12 cellular contexts compared by ENCODE assay signal in genomic region chr2:160229591-160229990, GRCh38. TPM values are rescaled to one million over a fixed set of nuclear protein-coding genes. Genes with fewer than 3 reads are reported as not detected.
DNase-seq lines count a peak whose midpoint lies in the region; TF ChIP-seq lines count a peak whose summit lies in the region.
"Had no signal": no experiment of that assay in that cellular context is flagged by ENCODE, and none has a peak within 500 bp of the region (broad histone marks: within the 10 kb centered on the region; RNA-seq: fewer than 3 reads in every experiment).

No MANE protein-coding gene starts in this region.

- DNase-seq in M059J (ENCODE audit: low read depth) (peak; percentile 78), breast epithelium (ENCODE audit: low spot score in 2 of 2) (no peak), kidney tubule cell (ENCODE audit: low spot score) (peak; percentile 82), type B pancreatic cell (ENCODE audit: extremely low spot score, unreplicated experiment) (no peak), superior temporal gyrus (ENCODE audit: extremely low spot score) (no peak), MG63 (no peak)
- DNase-seq in activated CD8-positive, alpha-beta memory T cell treated with anti-CD3 and anti-CD28 coated beads for 24 hours = no peak
- DNase-seq: naive thymus-derived CD4-positive, alpha-beta T cell; NCI-H1417 treated with DMSO at 0.1 percent for 48 hours; testis had no signal

- H3K4me3 Mint-ChIP-seq in type B pancreatic cell = no peak overlapping the region
- H3K4me3 Mint-ChIP-seq: activated T-helper 1 cell treated with anti-CD3 and anti-CD28 coated beads, Interleukin-12 subunit alpha, Interleukin-12 subunit beta, Interleukin-2, Interleukin-4 antibody, amounts not matched to agents 30 ng/mL and 10 ng/mL and 1 ng/mL, durations not matched to agents 14 hours and 24 hours and 36 hours; naive thymus-derived CD4-positive, alpha-beta T cell had no signal

- H3K4me3 ChIP-seq in breast epithelium = no peak overlapping the region
- no peak overlapping the region for H3K4me3 ChIP-seq in MG63
- H3K4me3 ChIP-seq: skin epidermis, testis had no signal

- H3K27ac Mint-ChIP-seq in type B pancreatic cell = peak overlapping the region; percentile 38
- H3K27ac Mint-ChIP-seq: activated T-helper 1 cell treated with anti-CD3 and anti-CD28 coated beads, Interleukin-12 subunit alpha, Interleukin-12 subunit beta, Interleukin-2, Interleukin-4 antibody, amounts not matched to agents 30 ng/mL and 10 ng/mL and 1 ng/mL, durations not matched to agents 14 hours and 24 hours and 36 hours; naive thymus-derived CD4-positive, alpha-beta T cell had no signal

- no peak for TF ChIP-seq POLR2A in breast epithelium (IDR thresholded peaks at IDR 0.05)

- peaks cover 37% of the 10 kb centered on the region for H3K4me1 Mint-ChIP-seq in type B pancreatic cell (ENCODE audit: unreplicated experiment)

- H3K9me3 Mint-ChIP-seq in type B pancreatic cell = no peaks in the 10 kb centered on the region
- H3K9me3 Mint-ChIP-seq: activated T-helper 1 cell treated with anti-CD3 and anti-CD28 coated beads, Interleukin-12 subunit alpha, Interleukin-12 subunit beta, Interleukin-2, Interleukin-4 antibody, amounts not matched to agents 30 ng/mL and 10 ng/mL and 1 ng/mL, durations not matched to agents 14 hours and 24 hours and 36 hours; naive thymus-derived CD4-positive, alpha-beta T cell had no signal

- H3K36me3 Mint-ChIP-seq in type B pancreatic cell = no peaks in the 10 kb centered on the region
- H3K36me3 Mint-ChIP-seq: naive thymus-derived CD4-positive, alpha-beta T cell had no signal

- intact Hi-C loops in breast epithelium (cut with DNase I; ENCODE audit: low total_unique reads) = no loop called here

- H3K4me1 ChIP-seq in breast epithelium = peaks cover 0 to 36% of the 10 kb centered on the region in 2 donors

- H3K27ac ChIP-seq in breast epithelium = peak overlapping the region; percentile 68 to 90
- H3K27ac ChIP-seq: testis had no signal

- H3K27me3 ChIP-seq in breast epithelium (no peaks in the 10 kb centered on the region), MG63 (no peaks in the 10 kb centered on the region)
- H3K27me3 ChIP-seq: testis had no signal

- TF ChIP-seq CTCF in breast epithelium (IDR thresholded peaks at IDR 0.05) (no peak), type B pancreatic cell (conservative IDR thresholded peaks at IDR 0.05) (no peak)

- no peaks in the 10 kb centered on the region for H3K27me3 Mint-ChIP-seq in type B pancreatic cell

- H3K9me3 ChIP-seq in breast epithelium = no peaks in the 10 kb centered on the region
- H3K9me3 ChIP-seq in MG63 = no peaks in the 10 kb centered on the region
- H3K9me3 ChIP-seq: testis had no signal

- no peaks in the 10 kb centered on the region for H3K36me3 ChIP-seq in breast epithelium
- no peaks in the 10 kb centered on the region for H3K36me3 ChIP-seq in MG63

RNA-seq across cellular contexts. Expression of gene ITGB6, which starts 29.5 kb away (rescaled TPM):
- 0.49 and 1.6 TPM in 2 replicates for total RNA-seq in M059J (2014; rRNA removed; shearing (Covaris generic))
- total RNA-seq in breast epithelium = 10 to 100 TPM in 2 of 3 donors, under 1 TPM in 1; 0.16 to 46.1 (median 16.7) TPM
- total RNA-seq in type B pancreatic cell (ENCODE audit: low replicate concordance) = 3.2 and 7.8 TPM in 2 replicates
- total RNA-seq in MG63 (2014; rRNA removed; shearing (Covaris generic); ENCODE audit: low replicate concordance) = not detected in 2 replicates
- total RNA-seq: activated T-helper 1 cell treated with anti-CD3 and anti-CD28 coated beads, Interleukin-12 subunit alpha, Interleukin-12 subunit beta, Interleukin-2, Interleukin-4 antibody, amounts not matched to agents 30 ng/mL and 10 ng/mL and 1 ng/mL, durations not matched to agents 14 hours and 24 hours and 36 hours; naive thymus-derived CD4-positive, alpha-beta T cell had no signal

Comparison
In these comparisons a context has a peak if more than half of its experiments do, and no peak if none do; other contexts are left out.
1. DNase-seq: peak in M059J (single experiment) and kidney tubule cell (single experiment); none in breast epithelium (0 of 2), type B pancreatic cell (single experiment), superior temporal gyrus (single experiment), activated CD8-positive, alpha-beta memory T cell treated with anti-CD3 and anti-CD28 coated beads for 24 hours (single experiment) and MG63 (single experiment).